ENCODE assay signal across 8 cellular contexts in the genomic region with DNA sequence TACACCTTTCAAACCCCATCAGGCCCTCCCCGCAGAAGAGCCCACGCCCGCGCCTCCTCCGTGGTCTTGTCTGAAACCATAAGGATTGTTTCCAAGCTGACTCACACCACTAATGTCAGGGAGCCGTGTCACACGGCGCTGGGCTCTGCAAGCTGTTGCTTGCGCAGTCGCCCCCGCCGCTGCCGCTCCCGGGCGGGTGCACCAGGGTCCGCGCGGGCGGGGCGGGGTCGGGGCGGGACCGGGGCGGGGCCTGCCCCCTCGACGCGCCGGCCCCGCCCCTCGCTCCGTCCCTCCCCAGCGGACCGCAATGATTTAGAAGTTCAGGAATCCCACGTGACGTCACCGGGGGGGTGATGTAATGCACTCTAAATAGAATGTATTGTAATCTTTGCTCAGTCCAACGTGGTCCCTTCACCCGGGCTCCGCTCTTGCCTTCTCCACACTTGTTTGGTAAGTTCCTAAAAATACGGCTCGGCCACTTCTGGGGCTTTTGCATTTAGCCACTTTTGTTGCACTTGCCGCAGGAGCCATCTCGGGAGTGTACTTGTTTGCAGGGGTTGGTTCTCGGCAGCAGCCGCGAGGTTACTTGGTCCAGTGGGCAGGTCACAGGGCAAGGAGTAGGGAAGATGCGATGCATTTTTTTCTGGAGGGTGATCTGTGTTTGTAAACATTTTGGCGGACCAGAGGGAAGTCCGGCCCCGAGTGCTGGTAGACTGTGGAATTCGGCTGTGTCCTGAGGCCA. TPM values are rescaled to one million over a fixed set of nuclear protein-coding genes. Genes with fewer than 3 reads are reported as not detected.
A peak's percentile ranks its signal among the peaks of the same experiment; 100 is the strongest.
DNase-seq lines count a peak whose midpoint lies in the region; ATAC-seq and TF ChIP-seq lines count a peak whose summit lies in the region.

No MANE protein-coding gene starts in this region.

- intact Hi-C loops in Right ventricle myocardium inferior (cut with DNase I): loop anchor here (5.0 kb wide), 1 partner anchor 278 kb away; no protein-coding TSS in a partner anchor
- intact Hi-C loops in testis (cut with DNase I; ENCODE audit: low total_unique reads): no loop called here

- CTCF ChIA-PET in GM10248 (lab: Yijun Ruan, JAX): interaction anchor here (1.1 to 1.3 kb wide), 3 partner anchors 10 to 431 kb away, joined by 3 to 5 read pairs (median 3); no protein-coding TSS in a partner anchor

- ATAC-seq in Right ventricle myocardium inferior (peak; percentile 87), omental fat pad (ENCODE audit: low FRiP score) (peak; percentile 81)

- H3K27ac ChIP-seq in adipose tissue (ENCODE audit: low read depth, low read length) (peak overlapping the region; percentile 29), testis (no peak overlapping the region)

- DNase-seq in GM10248 (ENCODE audit: extremely low spot score): peak; percentile 90
- peak; percentile 68 for DNase-seq in LoVo (ENCODE audit: low spot score)
- DNase-seq in SIG-M5 (lab: John Stamatoyannopoulos, UW): peak; percentile 58
- peak; percentile 94 for DNase-seq in Right ventricle myocardium inferior (ENCODE audit: missing footprints)
- peak; percentile 100 for DNase-seq in omental fat pad (ENCODE audit: low spot score)
- peak; percentile 93 for DNase-seq in testis
- no peak for DNase-seq in GM19240 (ENCODE audit: insufficient read length, low spot score)

- no peak for TF ChIP-seq CTCF in GM10248 (IDR thresholded peaks at IDR 0.05; ENCODE audit: control extremely low read depth, extremely low read depth, low read depth, missing control alignments)
- no peak for TF ChIP-seq CTCF in omental fat pad (IDR thresholded peaks at IDR 0.05)
- TF ChIP-seq CTCF in testis (IDR thresholded peaks at IDR 0.05): no peak

- H3K4me1 ChIP-seq in testis: peaks cover 9% of the 10 kb centered on the region

- POLR2A ChIA-PET in GM10248 (lab: Yijun Ruan, JAX): interaction anchor here (0.6 kb wide), 1 partner anchor 51 kb away, joined by 3 read pairs; no protein-coding TSS in a partner anchor

- H3K27me3 ChIP-seq in testis: no peaks in the 10 kb centered on the region

- no peak for TF ChIP-seq POLR2A in testis (IDR thresholded peaks at IDR 0.05)

- peak overlapping the region; percentile 39 to 64 for H3K4me3 ChIP-seq in testis

- no peaks in the 10 kb centered on the region for H3K36me3 ChIP-seq in testis (ENCODE audit: low read depth, missing control alignments)

- 0 to 2% (median 1%) methylated on average over 46 to 51 of the region's 51 CpGs for WGBS in adipose tissue, 3 donors
- 2 to 3% methylated on average over 16 to 51 of the region's 51 CpGs for WGBS in testis, 2 donors

- H3K9me3 ChIP-seq in testis: no peaks in the 10 kb centered on the region

RNA-seq across cellular contexts. Expression of gene CREB5, which starts 3.2 kb away (rescaled TPM):
- polyA plus RNA-seq in adipose tissue (10 to 100 TPM in 2 of 3 donors, 1 to 10 TPM in 1; 1.3 to 33.2 (median 26.7) TPM), testis (ENCODE audit: insufficient read depth, low read depth, low replicate concordance) (2.9 TPM)
- total RNA-seq in Right ventricle myocardium inferior (4.8 TPM), omental fat pad (10 to 100 TPM; 27.9 to 87.0 (median 42.9) TPM), testis (1 to 10 TPM; 2.0 to 2.9 TPM)
